Comparison of ENCODE assay signal across 16 cellular contexts in genomic region chr4:102217345-102217744, GRCh38.
"Had no signal": no experiment of that assay in that cellular context is flagged by ENCODE, and none has a peak within 500 bp of the region (broad histone marks: within the 10 kb centered on the region; RNA-seq: fewer than 3 reads in every experiment).

No MANE protein-coding gene starts in this region.

- H3K4me1 Mint-ChIP-seq: activated naive CD8-positive, alpha-beta T cell treated with anti-CD3 and anti-CD28 coated beads, Interleukin-2, amount 10 ng/mL, durations not matched to agents 7 days and 5 days had no signal

- H3K9me3 ChIP-seq: psoas muscle had no signal

- H3K4me3 ChIP-seq: psoas muscle had no signal

- H3K36me3 Mint-ChIP-seq: activated CD4-positive, alpha-beta memory T cell treated with anti-CD3 and anti-CD28 coated beads for 36 hours; activated naive CD8-positive, alpha-beta T cell treated with anti-CD3 and anti-CD28 coated beads, Interleukin-2, amount 10 ng/mL, durations not matched to agents 7 days and 5 days; natural killer cell treated with Interleukin-12 subunit alpha and Interleukin-12 subunit beta and Interleukin-15 and Interleukin-18, amount 100 ng/mL, for 72 hours had no signal

- DNase-seq: activated CD4-positive, alpha-beta memory T cell treated with anti-CD3 and anti-CD28 coated beads for 36 hours; activated CD4-positive, CD25-positive, alpha-beta regulatory T cell treated with anti-CD3 and anti-CD28 coated beads, Interleukin-2, amount 50 U/mL, for 72 hours; activated gamma-delta T cell treated with Interleukin-2 at 50 U/mL for 16 hours; activated naive CD8-positive, alpha-beta T cell treated with anti-CD3 and anti-CD28 coated beads, Interleukin-2, amount 10 ng/mL, durations not matched to agents 7 days and 5 days; activated T-cell treated with anti-CD3 and anti-CD28 coated beads, Interleukin-2, amount 50 U/mL, for 48 hours; aorta; cortex of kidney; effector memory CD8-positive, alpha-beta T cell; mesenchymal stem cell; psoas muscle; stimulated activated CD4-positive, alpha-beta T cell treated with anti-CD3 and anti-CD28 coated beads, Interleukin-4, amount 100 ng/mL, for 1 hour; stimulated activated CD8-positive, alpha-beta memory T cell treated with anti-CD3 and anti-CD28 coated beads, Interleukin-4, amount 100 ng/mL, for 48 hours; SW 1271 had no signal

- ATAC-seq: effector memory CD8-positive, alpha-beta T cell; psoas muscle had no signal

- H3K4me1 ChIP-seq: psoas muscle had no signal

- H3K27ac ChIP-seq: psoas muscle had no signal

- H3K27ac Mint-ChIP-seq: activated CD4-positive, alpha-beta memory T cell treated with anti-CD3 and anti-CD28 coated beads for 36 hours; activated naive CD8-positive, alpha-beta T cell treated with anti-CD3 and anti-CD28 coated beads, Interleukin-2, amount 10 ng/mL, durations not matched to agents 7 days and 5 days; effector memory CD8-positive, alpha-beta T cell; natural killer cell treated with Interleukin-12 subunit alpha and Interleukin-12 subunit beta and Interleukin-15 and Interleukin-18, amount 100 ng/mL, for 72 hours; stimulated activated naive CD8-positive, alpha-beta T cell treated with anti-CD3 and anti-CD28 coated beads, Interleukin-15, Interleukin-2, amounts not matched to agents 100 ng/mL and 50 ng/mL, for 24 hours; T-helper 2 cell treated with Interferon-gamma antibody and Interleukin-4, amounts not matched to agents 5 μg/mL and 100 μg/mL, for 36 hours had no signal

- H3K4me3 Mint-ChIP-seq: activated CD4-positive, alpha-beta memory T cell treated with anti-CD3 and anti-CD28 coated beads for 36 hours; activated naive CD8-positive, alpha-beta T cell treated with anti-CD3 and anti-CD28 coated beads, Interleukin-2, amount 10 ng/mL, durations not matched to agents 7 days and 5 days; effector memory CD8-positive, alpha-beta T cell; natural killer cell treated with Interleukin-12 subunit alpha and Interleukin-12 subunit beta and Interleukin-15 and Interleukin-18, amount 100 ng/mL, for 72 hours; stimulated activated naive CD8-positive, alpha-beta T cell treated with anti-CD3 and anti-CD28 coated beads, Interleukin-15, Interleukin-2, amounts not matched to agents 100 ng/mL and 50 ng/mL, for 24 hours; T-helper 2 cell treated with Interferon-gamma antibody and Interleukin-4, amounts not matched to agents 5 μg/mL and 100 μg/mL, for 36 hours had no signal

- H3K9me3 Mint-ChIP-seq: activated CD4-positive, alpha-beta memory T cell treated with anti-CD3 and anti-CD28 coated beads for 36 hours; effector memory CD8-positive, alpha-beta T cell; natural killer cell treated with Interleukin-12 subunit alpha and Interleukin-12 subunit beta and Interleukin-15 and Interleukin-18, amount 100 ng/mL, for 72 hours; T-helper 2 cell treated with Interferon-gamma antibody and Interleukin-4, amounts not matched to agents 5 μg/mL and 100 μg/mL, for 36 hours had no signal
